ENCODE assay signal across 9 cellular contexts in genomic region chr10:80500572-80501380, GRCh38. TPM values are rescaled to one million over a fixed set of nuclear protein-coding genes. Genes with fewer than 3 reads are reported as not detected.
A peak's percentile ranks its signal among the peaks of the same experiment; 100 is the strongest.
DNase-seq lines count a peak whose midpoint lies in the region; ATAC-seq and TF ChIP-seq lines count a peak whose summit lies in the region.
"Had no signal": no experiment of that assay in that cellular context is flagged by ENCODE, and none has a peak within 500 bp of the region (broad histone marks: within the 10 kb centered on the region; RNA-seq: fewer than 3 reads in every experiment).

No MANE protein-coding gene starts in this region.

- peak in 3 of 9 donors; percentile 12 to 20 (median 19) for TF ChIP-seq CTCF in heart right ventricle (IDR thresholded peaks at IDR 0.05)

- DNase-seq in activated T-helper 1 cell treated with anti-CD3 and anti-CD28 coated beads, Interleukin-12 subunit alpha, Interleukin-12 subunit beta, Interleukin-2, Interleukin-4 antibody, amounts not matched to agents 30 ng/mL and 10 ng/mL and 1 ng/mL, durations not matched to agents 14 hours and 24 hours and 36 hours (ENCODE audit: low spot score): no peak
- DNase-seq in heart right ventricle: peak; percentile 64 to 76
- DNase-seq in stimulated activated naive CD8-positive, alpha-beta T cell treated with anti-CD3 and anti-CD28 coated beads, Interleukin-15, Interleukin-2, amounts not matched to agents 100 U/mL and 50 U/mL, for 24 hours: peak; percentile 62
- no peak for DNase-seq in NCI-H1694 treated with DMSO at 0.1 percent for 48 hours (lab: John Stamatoyannopoulos, UW)
- DNase-seq in HuH-7.5 (ENCODE audit: low spot score): no peak
- DNase-seq in SK-N-DZ (ENCODE audit: low spot score): no peak

- no peaks in the 10 kb centered on the region for H3K27me3 Mint-ChIP-seq in activated T-helper 1 cell treated with anti-CD3 and anti-CD28 coated beads, Interleukin-12 subunit alpha, Interleukin-12 subunit beta, Interleukin-2, Interleukin-4 antibody, amounts not matched to agents 30 ng/mL and 10 ng/mL and 1 ng/mL, durations not matched to agents 14 hours and 24 hours and 36 hours (ENCODE audit: insufficient read depth)

- H3K27ac ChIP-seq in heart right ventricle: peak overlapping the region; percentile 43 to 92 (median 82)

- peak overlapping the region; percentile 89 for H3K27ac Mint-ChIP-seq in activated T-helper 1 cell treated with anti-CD3 and anti-CD28 coated beads, Interleukin-12 subunit alpha, Interleukin-12 subunit beta, Interleukin-2, Interleukin-4 antibody, amounts not matched to agents 30 ng/mL and 10 ng/mL and 1 ng/mL, durations not matched to agents 14 hours and 24 hours and 36 hours

- peak overlapping the region; percentile 56 for H3K4me3 Mint-ChIP-seq in activated T-helper 1 cell treated with anti-CD3 and anti-CD28 coated beads, Interleukin-12 subunit alpha, Interleukin-12 subunit beta, Interleukin-2, Interleukin-4 antibody, amounts not matched to agents 30 ng/mL and 10 ng/mL and 1 ng/mL, durations not matched to agents 14 hours and 24 hours and 36 hours

- peaks cover 53 to 100% (median 91%) of the 10 kb centered on the region in 9 donors for H3K4me1 ChIP-seq in heart right ventricle

- 55 to 62% methylated on average over 14 of the region's 14 CpGs for WGBS in heart right ventricle, 2 donors

- H3K9me3 ChIP-seq in heart right ventricle: peaks cover 0 to 10% (median 0%) of the 10 kb centered on the region in 11 donors

- H3K36me3 Mint-ChIP-seq in activated T-helper 1 cell treated with anti-CD3 and anti-CD28 coated beads, Interleukin-12 subunit alpha, Interleukin-12 subunit beta, Interleukin-2, Interleukin-4 antibody, amounts not matched to agents 30 ng/mL and 10 ng/mL and 1 ng/mL, durations not matched to agents 14 hours and 24 hours and 36 hours (ENCODE audit: low read depth): peaks cover 37% of the 10 kb centered on the region

- H3K36me3 ChIP-seq in heart right ventricle: peaks cover 0 to 11% (median 0%) of the 10 kb centered on the region in 9 donors

- ATAC-seq in GM18861 (IDR thresholded peaks at IDR 0.05; ENCODE audit: unreplicated experiment) (peak; percentile 78), HG02970 (IDR thresholded peaks at IDR 0.05; ENCODE audit: low FRiP score, unreplicated experiment) (peak; percentile 51), heart right ventricle (peak in 6 of 8 donors; percentile 10 to 50 (median 36))
- peak; percentile 47 for ATAC-seq in stimulated activated naive CD8-positive, alpha-beta T cell treated with anti-CD3 and anti-CD28 coated beads, Interleukin-15, Interleukin-2, amounts not matched to agents 100 U/mL and 50 U/mL, for 24 hours

- H3K27me3 ChIP-seq in heart right ventricle: no peaks in the 10 kb centered on the region

- H3K4me1 Mint-ChIP-seq in activated T-helper 1 cell treated with anti-CD3 and anti-CD28 coated beads, Interleukin-12 subunit alpha, Interleukin-12 subunit beta, Interleukin-2, Interleukin-4 antibody, amounts not matched to agents 30 ng/mL and 10 ng/mL and 1 ng/mL, durations not matched to agents 14 hours and 24 hours and 36 hours (ENCODE audit: low read depth): peaks cover 92% of the 10 kb centered on the region

- intact Hi-C loops in activated T-helper 1 cell treated with anti-CD3 and anti-CD28 coated beads, Interleukin-12 subunit alpha, Interleukin-12 subunit beta, Interleukin-2, Interleukin-4 antibody, amounts not matched to agents 30 ng/mL and 10 ng/mL and 1 ng/mL, durations not matched to agents 14 hours and 24 hours and 36 hours (cut with micrococcal nuclease): no loop called here
- intact Hi-C loops in heart right ventricle (cut with DNase I): loop anchor here in 4 of 10 donors (1.0 to 5.0 kb wide), 4 partner anchors 32 to 113 kb away; no protein-coding TSS in a partner anchor

- H3K9me3 Mint-ChIP-seq in activated T-helper 1 cell treated with anti-CD3 and anti-CD28 coated beads, Interleukin-12 subunit alpha, Interleukin-12 subunit beta, Interleukin-2, Interleukin-4 antibody, amounts not matched to agents 30 ng/mL and 10 ng/mL and 1 ng/mL, durations not matched to agents 14 hours and 24 hours and 36 hours: peaks cover 10% of the 10 kb centered on the region

- H3K4me3 ChIP-seq in heart right ventricle: peak overlapping the region in 2 of 10 donors; percentile 5 to 21

RNA-seq across cellular contexts. Expression of gene SH2D4B, which starts 36.9 kb away (rescaled TPM):
- total RNA-seq in activated T-helper 1 cell treated with anti-CD3 and anti-CD28 coated beads, Interleukin-12 subunit alpha, Interleukin-12 subunit beta, Interleukin-2, Interleukin-4 antibody, amounts not matched to agents 30 ng/mL and 10 ng/mL and 1 ng/mL, durations not matched to agents 14 hours and 24 hours and 36 hours: 0.18 and 0.20 TPM in 2 replicates
- total RNA-seq in heart right ventricle: not detected
- polyA plus RNA-seq in heart right ventricle: not detected
- polyA plus RNA-seq in SK-N-DZ (2014; cell fraction: cytosol; rRNA removed): not detected in 2 replicates
- polyA plus RNA-seq in SK-N-DZ (2014; cell fraction: nucleus; rRNA removed): not detected in 2 replicates
- total RNA-seq: epithelial cell of proximal tubule had no signal

RNA-seq across cellular contexts. Expression of gene TSPAN14, which starts 46.7 kb away (rescaled TPM):
- 75.4 and 81.9 TPM in 2 replicates for total RNA-seq in activated T-helper 1 cell treated with anti-CD3 and anti-CD28 coated beads, Interleukin-12 subunit alpha, Interleukin-12 subunit beta, Interleukin-2, Interleukin-4 antibody, amounts not matched to agents 30 ng/mL and 10 ng/mL and 1 ng/mL, durations not matched to agents 14 hours and 24 hours and 36 hours
- 10 to 100 TPM; 21.7 to 57.2 (median 27.6) TPM for total RNA-seq in heart right ventricle
- 10 to 100 TPM; 16.9 to 35.0 TPM for polyA plus RNA-seq in heart right ventricle
- 34.6 and 36.3 TPM in 2 replicates for polyA plus RNA-seq in SK-N-DZ (2014; cell fraction: cytosol; rRNA removed)
- polyA plus RNA-seq in SK-N-DZ (2014; cell fraction: nucleus; rRNA removed): 16.0 and 16.4 TPM in 2 replicates

Comparison
In these comparisons a context has a peak if more than half of its experiments do, and no peak if none do; other contexts are left out.
1. DNase-seq: peak in heart right ventricle (2 of 2) and stimulated activated naive CD8-positive, alpha-beta T cell treated with anti-CD3 and anti-CD28 coated beads, Interleukin-15, Interleukin-2, amounts not matched to agents 100 U/mL and 50 U/mL, for 24 hours (single experiment); none in activated T-helper 1 cell treated with anti-CD3 and anti-CD28 coated beads, Interleukin-12 subunit alpha, Interleukin-12 subunit beta, Interleukin-2, Interleukin-4 antibody, amounts not matched to agents 30 ng/mL and 10 ng/mL and 1 ng/mL, durations not matched to agents 14 hours and 24 hours and 36 hours (single experiment), NCI-H1694 treated with DMSO at 0.1 percent for 48 hours (single experiment), HuH-7.5 (single experiment) and SK-N-DZ (single experiment).
2. Peak in every context shown above with its lines, with median percentiles within 50 percentile points of each other: ATAC-seq.